ENCODE assay signal across 14 cellular contexts in genomic region chr3:125105116-125105515, GRCh38. TPM values are rescaled to one million over a fixed set of nuclear protein-coding genes. Genes with fewer than 3 reads are reported as not detected.
DNase-seq lines count a peak whose midpoint lies in the region; FAIRE-seq and TF ChIP-seq lines count a peak whose summit lies in the region.
"Had no signal": no experiment of that assay in that cellular context is flagged by ENCODE, and none has a peak within 500 bp of the region (broad histone marks: within the 10 kb centered on the region; RNA-seq: fewer than 3 reads in every experiment).

No MANE protein-coding gene starts in this region.

- H3K27ac ChIP-seq in epithelial cell of prostate (peak overlapping the region; percentile 32), thyroid gland (peak overlapping the region; percentile 87 to 95 (median 93)), uterus (no peak overlapping the region)

- DNase-seq in GM12864 (ENCODE audit: low read depth) (no peak), GM18507 (ENCODE audit: extremely low spot score, insufficient read length, low read depth) (no peak), epithelial cell of prostate (ENCODE audit: low read depth, low spot score) (no peak), thyroid gland (no peak), NCI-H2081 (lab: John Stamatoyannopoulos, UW) (no peak), uterus (no peak), SIG-M5 (lab: John Stamatoyannopoulos, UW) (no peak)
- DNase-seq: BE2C; CD8-positive, alpha-beta memory T cell; DMS53; GF-D8; GOT3; H9 had no signal

- 67 to 80% methylated on average over 1 of the region's 1 CpG for WGBS in thyroid gland, 2 donors

- intact Hi-C loops in thyroid gland (cut with DNase I): no loop called here
- intact Hi-C loops in uterus (cut with DNase I; ENCODE audit: low total_unique reads): no loop called here

- H3K4me3 ChIP-seq in GM12864 (ENCODE audit: low read depth, low read length): peak overlapping the region; percentile 82
- peak overlapping the region in 2 of 3 donors; percentile 8 to 47 for H3K4me3 ChIP-seq in thyroid gland (replicated peaks in 1 of 3)
- H3K4me3 ChIP-seq in uterus: no peak overlapping the region

- H3K27me3 ChIP-seq in thyroid gland (no peaks in the 10 kb centered on the region), uterus (no peaks in the 10 kb centered on the region)
- H3K27me3 ChIP-seq: BE2C had no signal

- H3K9me3 ChIP-seq in thyroid gland (no peaks in the 10 kb centered on the region), uterus (no peaks in the 10 kb centered on the region)
- H3K9me3 ChIP-seq: BE2C had no signal

- H3K4me1 ChIP-seq in thyroid gland (peaks cover 31 to 50% of the 10 kb centered on the region in 2 donors), uterus (no peaks in the 10 kb centered on the region)
- H3K4me1 ChIP-seq: BE2C had no signal

- FAIRE-seq in GM18507 (lab: Jason Lieb, UNC): peak; percentile 59
- FAIRE-seq: A204.1 had no signal

- TF ChIP-seq CTCF in GM12864 (IDR thresholded peaks at IDR 0.05; ENCODE audit: low read depth, low read length, missing control alignments): no peak
- TF ChIP-seq CTCF in thyroid gland (IDR thresholded peaks at IDR 0.05): no peak
- TF ChIP-seq CTCF in uterus (IDR thresholded peaks at IDR 0.05): no peak

- TF ChIP-seq POLR2A in thyroid gland (IDR thresholded peaks at IDR 0.05) (no peak), uterus (IDR thresholded peaks at IDR 0.05) (no peak)

- H3K36me3 ChIP-seq in thyroid gland (no peaks in the 10 kb centered on the region), uterus (no peaks in the 10 kb centered on the region)
- H3K36me3 ChIP-seq: BE2C had no signal

RNA-seq across cellular contexts. Expression of gene HEG1, which starts 49.3 kb away (rescaled TPM):
- total RNA-seq in thyroid gland (100 to 1,000 TPM in 3 of 4 donors, 10 to 100 TPM in 1; 91.4 to 266 (median 199) TPM), uterus (10 to 100 TPM; 64.8 to 97.0 (median 71.7) TPM)

Comparison
In these comparisons a context has a peak if more than half of its experiments do, and no peak if none do; other contexts are left out.
1. H3K4me3 ChIP-seq: peak in GM12864 (single experiment) and thyroid gland (2 of 3); none in uterus (0 of 2).
2. H3K27ac ChIP-seq: peak in epithelial cell of prostate (single experiment) and thyroid gland (3 of 3); none in uterus (0 of 2).